Comparison of ENCODE assay signal across 22 cellular contexts in genomic region chr2:127007652-127008051, GRCh38.
DNase-seq lines count a peak whose midpoint lies in the region; ATAC-seq and TF ChIP-seq lines count a peak whose summit lies in the region.
"Had no signal": no experiment of that assay in that cellular context is flagged by ENCODE, and none has a peak within 500 bp of the region (broad histone marks: within the 10 kb centered on the region; RNA-seq: fewer than 3 reads in every experiment).

No MANE protein-coding gene starts in this region.

- H3K9me3 Mint-ChIP-seq in chondrocyte (ENCODE audit: low read depth) = peaks cover 8% of the 10 kb centered on the region
- no peaks in the 10 kb centered on the region for H3K9me3 Mint-ChIP-seq in activated T-helper 2 cell treated with anti-CD3 and anti-CD28 coated beads, Interferon-gamma antibody, Interleukin-2, Interleukin-4, amounts not matched to agents 10 μg/mL and 5 μg/mL and 100 μg/mL, durations not matched to agents 14 hours and 24 hours and 36 hours
- H3K9me3 Mint-ChIP-seq: activated naive CD8-positive, alpha-beta T cell treated with anti-CD3 and anti-CD28 coated beads, Interleukin-2, amount 10 ng/mL, durations not matched to agents 7 days and 5 days; memory B cell; T-helper 2 cell treated with Interferon-gamma antibody and Interleukin-4, amounts not matched to agents 5 μg/mL and 100 μg/mL, for 36 hours had no signal

- H3K4me2 ChIP-seq in IMR-90 (ENCODE audit: low read depth, low read length) = peak overlapping the region; percentile 66; the same call in 1 of the 2 replicates
- H3K4me2 ChIP-seq in mesenchymal stem cell (ENCODE audit: low read length, poor library complexity, severe bottlenecking) = no peak overlapping the region

- no peak overlapping the region for H2AK5ac ChIP-seq in IMR-90 (ENCODE audit: low read depth, low read length)
- H2AK5ac ChIP-seq in mesenchymal stem cell (ENCODE audit: low read length, severe bottlenecking) = no peak overlapping the region

- H3K27me3 ChIP-seq in IMR-90 (ENCODE audit: control insufficient read depth, insufficient read depth, low read length) = peaks cover 6% of the 10 kb centered on the region
- peaks cover 0 to 5% of the 10 kb centered on the region in 2 experiments for H3K27me3 ChIP-seq in mesenchymal stem cell (ENCODE audit: control insufficient read depth in 1 of 2, insufficient read depth in 1 of 2, low read length in 2 of 2)
- H3K27me3 ChIP-seq: BE2C had no signal

- no TSS peak for BruUV-seq in IMR-90 (replicated peaks; lab: Mats Ljungman, UMichigan)

- H3K27ac ChIP-seq in IMR-90 (ENCODE audit: insufficient read depth, low read length) (no peak overlapping the region), mesenchymal stem cell (ENCODE audit: low read length, poor library complexity, severe bottlenecking) (no peak overlapping the region)

- peak; percentile 75 for ATAC-seq in IMR-90 (ENCODE audit: low read depth)
- ATAC-seq in HG03520 (IDR thresholded peaks at IDR 0.05; ENCODE audit: unreplicated experiment) = no peak
- ATAC-seq: activated CD4-positive, alpha-beta T cell treated with anti-CD3 and anti-CD28 coated beads for 36 hours; HCT116 had no signal

- H3K27me3 Mint-ChIP-seq in chondrocyte (ENCODE audit: low read depth) = peaks cover 2% of the 10 kb centered on the region
- peaks cover 29% of the 10 kb centered on the region for H3K27me3 Mint-ChIP-seq in activated T-helper 2 cell treated with anti-CD3 and anti-CD28 coated beads, Interferon-gamma antibody, Interleukin-2, Interleukin-4, amounts not matched to agents 10 μg/mL and 5 μg/mL and 100 μg/mL, durations not matched to agents 14 hours and 24 hours and 36 hours (ENCODE audit: low read depth)

- H4K91ac ChIP-seq in IMR-90 (ENCODE audit: insufficient read depth, low read depth, low read length) (no peak overlapping the region), mesenchymal stem cell (ENCODE audit: low read length) (no peak overlapping the region)

- H3K4me3 Mint-ChIP-seq in chondrocyte (ENCODE audit: unreplicated experiment) = no peak overlapping the region
- no peak overlapping the region for H3K4me3 Mint-ChIP-seq in activated T-helper 2 cell treated with anti-CD3 and anti-CD28 coated beads, Interferon-gamma antibody, Interleukin-2, Interleukin-4, amounts not matched to agents 10 μg/mL and 5 μg/mL and 100 μg/mL, durations not matched to agents 14 hours and 24 hours and 36 hours (ENCODE audit: low read depth)
- H3K4me3 Mint-ChIP-seq: activated CD4-positive, alpha-beta T cell treated with anti-CD3 and anti-CD28 coated beads for 36 hours; activated naive CD8-positive, alpha-beta T cell treated with anti-CD3 and anti-CD28 coated beads, Interleukin-2, amount 10 ng/mL, durations not matched to agents 7 days and 5 days; memory B cell; T-helper 2 cell treated with Interferon-gamma antibody and Interleukin-4, amounts not matched to agents 5 μg/mL and 100 μg/mL, for 36 hours had no signal

- H2AFZ ChIP-seq in IMR-90 (replicated peaks; ENCODE audit: low read length, poor library complexity) (no peak overlapping the region), mesenchymal stem cell (ENCODE audit: low read depth, low read length) (no peak overlapping the region)

- H3K27ac Mint-ChIP-seq in chondrocyte (ENCODE audit: unreplicated experiment) = peak overlapping the region; percentile 14
- no peak overlapping the region for H3K27ac Mint-ChIP-seq in activated T-helper 2 cell treated with anti-CD3 and anti-CD28 coated beads, Interferon-gamma antibody, Interleukin-2, Interleukin-4, amounts not matched to agents 10 μg/mL and 5 μg/mL and 100 μg/mL, durations not matched to agents 14 hours and 24 hours and 36 hours
- H3K27ac Mint-ChIP-seq: activated CD4-positive, alpha-beta T cell treated with anti-CD3 and anti-CD28 coated beads for 36 hours; activated naive CD8-positive, alpha-beta T cell treated with anti-CD3 and anti-CD28 coated beads, Interleukin-2, amount 10 ng/mL, durations not matched to agents 7 days and 5 days; memory B cell; T-helper 2 cell treated with Interferon-gamma antibody and Interleukin-4, amounts not matched to agents 5 μg/mL and 100 μg/mL, for 36 hours had no signal

- H3K4me1 ChIP-seq in IMR-90 (ENCODE audit: control insufficient read depth, insufficient read depth, low read length) (peaks cover 2% of the 10 kb centered on the region), mesenchymal stem cell (ENCODE audit: control insufficient read depth, insufficient read depth, low read depth, low read length) (no peaks in the 10 kb centered on the region)
- H3K4me1 ChIP-seq: BE2C had no signal

- CTCF ChIA-PET in IMR-90 (lab: Yijun Ruan, JAX) = interaction anchor here (0.6 kb wide), 1 partner anchor 160 kb away, joined by 3 read pairs; no protein-coding TSS in a partner anchor

- H3K4me1 Mint-ChIP-seq in chondrocyte (ENCODE audit: low read depth) = peaks cover 14% of the 10 kb centered on the region
- no peaks in the 10 kb centered on the region for H3K4me1 Mint-ChIP-seq in activated T-helper 2 cell treated with anti-CD3 and anti-CD28 coated beads, Interferon-gamma antibody, Interleukin-2, Interleukin-4, amounts not matched to agents 10 μg/mL and 5 μg/mL and 100 μg/mL, durations not matched to agents 14 hours and 24 hours and 36 hours (ENCODE audit: low read depth)
- H3K4me1 Mint-ChIP-seq: activated CD4-positive, alpha-beta T cell treated with anti-CD3 and anti-CD28 coated beads for 36 hours; activated naive CD8-positive, alpha-beta T cell treated with anti-CD3 and anti-CD28 coated beads, Interleukin-2, amount 10 ng/mL, durations not matched to agents 7 days and 5 days; memory B cell had no signal

- H3K79me1 ChIP-seq in IMR-90 (ENCODE audit: low read depth in 1 of 2, low read length in 2 of 2) = no peaks in the 10 kb centered on the region
- H3K79me1 ChIP-seq in mesenchymal stem cell (replicated peaks; ENCODE audit: low read length, poor library complexity, severe bottlenecking) = no peaks in the 10 kb centered on the region

- no peak overlapping the region for H3K9ac ChIP-seq in IMR-90 (ENCODE audit: low read depth, low read length)
- peak overlapping the region; percentile 33 for H3K9ac ChIP-seq in mesenchymal stem cell (ENCODE audit: low read length)

- H3K14ac ChIP-seq in IMR-90 (replicated peaks; ENCODE audit: low read depth, low read length) (no peak overlapping the region), mesenchymal stem cell (ENCODE audit: low read length in 2 of 2) (no peak overlapping the region)

- TF ChIP-seq CTCF in AG09309 (IDR thresholded peaks at IDR 0.05; ENCODE audit: control insufficient read depth, insufficient read depth, low read depth, low read length, missing control alignments) (no peak), IMR-90 (conservative IDR thresholded peaks at IDR 0.05; ENCODE audit: low read depth, low read length) (no peak), chondrocyte (IDR thresholded peaks at IDR 0.05) (no peak)

- intact Hi-C loops in IMR-90 (cut with micrococcal nuclease) = no loop called here
- intact Hi-C loops in activated T-helper 2 cell treated with anti-CD3 and anti-CD28 coated beads, Interferon-gamma antibody, Interleukin-2, Interleukin-4, amounts not matched to agents 10 μg/mL and 5 μg/mL and 100 μg/mL, durations not matched to agents 14 hours and 24 hours and 36 hours (cut with micrococcal nuclease) = no loop called here

- H2BK5ac ChIP-seq in IMR-90 (ENCODE audit: low read depth, low read length, poor library complexity, severe bottlenecking) (no peak overlapping the region), mesenchymal stem cell (ENCODE audit: low read depth, low read length, poor library complexity, severe bottlenecking) (no peak overlapping the region)

- no peak overlapping the region for H3K4ac ChIP-seq in IMR-90 (ENCODE audit: low read depth, low read length)
- no peak overlapping the region for H3K4ac ChIP-seq in mesenchymal stem cell (ENCODE audit: low read depth in 1 of 2, low read length in 2 of 2)

- no peak overlapping the region for H3K23ac ChIP-seq in IMR-90 (ENCODE audit: low read depth, low read length)
- H3K23ac ChIP-seq in mesenchymal stem cell (ENCODE audit: low read length in 2 of 2) = no peak overlapping the region

- H3K56ac ChIP-seq in IMR-90 (ENCODE audit: extremely low read depth, insufficient read depth, low read length) = no peak overlapping the region

- POLR2A ChIA-PET in IMR-90 (lab: Charles Lee; ENCODE audit: unreplicated experiment) = no interaction called here

- no peak overlapping the region for H2AK9ac ChIP-seq in IMR-90 (replicated peaks; ENCODE audit: low read depth, low read length, poor library complexity)

- no peak for TF ChIP-seq RAD21 in IMR-90 (IDR thresholded peaks at IDR 0.05; ENCODE audit: low read length)

- no peaks in the 10 kb centered on the region for H4K20me1 ChIP-seq in IMR-90 (ENCODE audit: insufficient read depth, low read length)

- DNase-seq in AG09309 (ENCODE audit: low read depth) (peak; percentile 55), IMR-90 (peak; percentile 87), chondrocyte (ENCODE audit: low spot score) (no peak), mesenchymal stem cell (peak; percentile 58), NCI-H2107 treated with DMSO at 0.1 percent for 48 hours (lab: John Stamatoyannopoulos, UW; ENCODE audit: unreplicated experiment) (no peak)
- DNase-seq in stimulated activated CD4-positive, alpha-beta T cell treated with anti-CD3 and anti-CD28 coated beads, Interleukin-15, amount 100 ng/mL, for 24 hours = no peak
- DNase-seq in activated T-helper 2 cell treated with anti-CD3 and anti-CD28 coated beads, Interferon-gamma antibody, Interleukin-2, Interleukin-4, amounts not matched to agents 10 μg/mL and 5 μg/mL and 100 μg/mL, durations not matched to agents 14 hours and 24 hours and 36 hours (ENCODE audit: low spot score) = no peak
- DNase-seq: activated CD4-positive, alpha-beta T cell treated with anti-CD3 and anti-CD28 coated beads for 36 hours; activated naive CD8-positive, alpha-beta T cell treated with anti-CD3 and anti-CD28 coated beads, Interleukin-2, amount 10 ng/mL, durations not matched to agents 7 days and 5 days; BE2C; dermis blood vessel endothelial cell; DMS153; foreskin melanocyte; NCI-H2081 treated with DMSO at 0.1 percent for 48 hours; occipital lobe; SHP77; small intestine; stimulated activated naive CD4-positive, alpha-beta T cell treated with Interleukin-2 at 50 U/mL for 16 hours had no signal

- H4K8ac ChIP-seq in IMR-90 (ENCODE audit: low read depth in 2 of 2, low read length in 2 of 2) = no peak overlapping the region
- H4K8ac ChIP-seq in mesenchymal stem cell (ENCODE audit: low read length) = no peak overlapping the region

- no peaks in the 10 kb centered on the region for H3K9me1 ChIP-seq in IMR-90 (ENCODE audit: insufficient read depth, low read length)

- H3K36me3 Mint-ChIP-seq in chondrocyte (ENCODE audit: low read depth) = no peaks in the 10 kb centered on the region
- no peaks in the 10 kb centered on the region for H3K36me3 Mint-ChIP-seq in activated T-helper 2 cell treated with anti-CD3 and anti-CD28 coated beads, Interferon-gamma antibody, Interleukin-2, Interleukin-4, amounts not matched to agents 10 μg/mL and 5 μg/mL and 100 μg/mL, durations not matched to agents 14 hours and 24 hours and 36 hours (ENCODE audit: low read depth)
- H3K36me3 Mint-ChIP-seq: activated naive CD8-positive, alpha-beta T cell treated with anti-CD3 and anti-CD28 coated beads, Interleukin-2, amount 10 ng/mL, durations not matched to agents 7 days and 5 days; memory B cell had no signal

- H4K5ac ChIP-seq in IMR-90 (ENCODE audit: low read depth, low read length) = no peak overlapping the region

- H3K9me3 ChIP-seq in IMR-90 (ENCODE audit: control insufficient read depth, insufficient read depth, low read length) (no peaks in the 10 kb centered on the region), mesenchymal stem cell (ENCODE audit: control insufficient read depth, low read length) (peaks cover 11% of the 10 kb centered on the region)
- H3K9me3 ChIP-seq: BE2C had no signal

- in situ Hi-C loops in IMR-90 (cut with MboI; ENCODE audit: low sequenced_read_pairs) = no loop called here

- H3K4me3 ChIP-seq in AG09309 (ENCODE audit: control insufficient read depth, low read depth, low read length) (no peak overlapping the region), IMR-90 (ENCODE audit: insufficient read depth, low read depth, low read length) (no peak overlapping the region), mesenchymal stem cell (ENCODE audit: insufficient read depth in 1 of 2, low read depth in 1 of 2, low read length in 2 of 2) (no peak overlapping the region)

- dilution Hi-C loops in IMR-90 (cut with HindIII; ENCODE audit: low sequenced_read_pairs, unreplicated experiment) = no loop called here

- H2BK15ac ChIP-seq in IMR-90 (ENCODE audit: low read depth, low read length) = no peak overlapping the region
- H2BK15ac ChIP-seq in mesenchymal stem cell (ENCODE audit: low read depth, poor library complexity, severe bottlenecking) = no peak overlapping the region

- WGBS in IMR-90 (ENCODE audit: extremely low coverage in 2 of 2, insufficient read length in 1 of 2), 2 experiments = no CpG with 5 or more reads among the region's 3 CpGs
- WGBS in mesenchymal stem cell = 33% methylated on average over 1 of the region's 3 CpGs

- H3K36me3 ChIP-seq in IMR-90 (ENCODE audit: control insufficient read depth, insufficient read depth, low read length) (no peaks in the 10 kb centered on the region), mesenchymal stem cell (ENCODE audit: control insufficient read depth in 1 of 2, insufficient read depth in 2 of 2, low read depth in 1 of 2, low read length in 2 of 2) (no peaks in the 10 kb centered on the region)
- H3K36me3 ChIP-seq: BE2C had no signal

- TF ChIP-seq POLR2A in IMR-90 (IDR thresholded peaks at IDR 0.05; ENCODE audit: low read depth, low read length) = no peak

- no peak overlapping the region for H3K18ac ChIP-seq in IMR-90 (ENCODE audit: low read depth, low read length)
- no peak overlapping the region for H3K18ac ChIP-seq in mesenchymal stem cell (ENCODE audit: low read depth in 1 of 2, low read length in 2 of 2)

- H2BK120ac ChIP-seq in IMR-90 (ENCODE audit: low read depth, low read length) (no peak overlapping the region), mesenchymal stem cell (ENCODE audit: low read depth, low read length) (no peak overlapping the region)

- H2BK20ac ChIP-seq in IMR-90 (ENCODE audit: low read depth, low read length) = no peak overlapping the region

- H2BK12ac ChIP-seq in mesenchymal stem cell (ENCODE audit: low read length in 2 of 2) = no peak overlapping the region

Comparison
In these comparisons a context has a peak if more than half of its experiments do, and no peak if none do; other contexts are left out.
1. DNase-seq: peak in AG09309 (single experiment), IMR-90 (single experiment) and mesenchymal stem cell (single experiment); none in chondrocyte (single experiment), NCI-H2107 treated with DMSO at 0.1 percent for 48 hours (single experiment), stimulated activated CD4-positive, alpha-beta T cell treated with anti-CD3 and anti-CD28 coated beads, Interleukin-15, amount 100 ng/mL, for 24 hours (single experiment) and activated T-helper 2 cell treated with anti-CD3 and anti-CD28 coated beads, Interferon-gamma antibody, Interleukin-2, Interleukin-4, amounts not matched to agents 10 μg/mL and 5 μg/mL and 100 μg/mL, durations not matched to agents 14 hours and 24 hours and 36 hours (single experiment).